Comparison of ENCODE assay signal across 1 cellular context in genomic region chr19:49017666-49018351, GRCh38.
TF ChIP-seq lines count a peak whose summit lies in the region.

No MANE protein-coding gene starts in this region.

TF ChIP-seq in H1, 55 proteins besides CTCF, POLR2A, EP300 and RAD21:
- TF ChIP-seq POLR2AphosphoS5 (IDR thresholded peaks at IDR 0.05; ENCODE audit: low read depth, low read length): no peak
- peak; percentile 65 for TF ChIP-seq KDM4A (IDR thresholded peaks at IDR 0.05; ENCODE audit: low read depth, low read length, severe bottlenecking)
- TF ChIP-seq RBBP5 (IDR thresholded peaks at IDR 0.05; ENCODE audit: borderline replicate concordance, low read depth, low read length): no peak
- no peak for TF ChIP-seq SP4 (IDR thresholded peaks at IDR 0.05; ENCODE audit: low read length)
- TF ChIP-seq FOSL1 (IDR thresholded peaks at IDR 0.05; ENCODE audit: insufficient read depth, low read depth, low read length): no peak
- no peak for TF ChIP-seq BACH1 (IDR thresholded peaks at IDR 0.05; ENCODE audit: low read length)
- no peak for TF ChIP-seq SRF (IDR thresholded peaks at IDR 0.05; ENCODE audit: low read depth, low read length)
- no peak for TF ChIP-seq SIX5 (IDR thresholded peaks at IDR 0.05; ENCODE audit: low read depth, low read length)
- TF ChIP-seq PHF8 (conservative IDR thresholded peaks at IDR 0.05; ENCODE audit: low read depth, low read length): no peak
- no peak for TF ChIP-seq SP2 (IDR thresholded peaks at IDR 0.05; ENCODE audit: low read length)
- no peak for TF ChIP-seq BRCA1 (IDR thresholded peaks at IDR 0.05; ENCODE audit: low read depth, low read length)
- no peak for TF ChIP-seq SIN3A (conservative IDR thresholded peaks at IDR 0.05 in 1 of 2, IDR thresholded peaks at IDR 0.05 in 1 of 2; ENCODE audit: low read depth in 1 of 2, low read length in 2 of 2)
- no peak for TF ChIP-seq TCF12 (IDR thresholded peaks at IDR 0.05; ENCODE audit: low read depth, low read length)
- no peak for TF ChIP-seq ATF2 (IDR thresholded peaks at IDR 0.05; ENCODE audit: low read length)
- no peak for TF ChIP-seq HDAC6 (IDR thresholded peaks at IDR 0.05; ENCODE audit: low read depth, low read length)
- no peak for TF ChIP-seq YY1 (IDR thresholded peaks at IDR 0.05; ENCODE audit: low read depth, low read length)
- peak; percentile 85 for TF ChIP-seq CREB1 (IDR thresholded peaks at IDR 0.05)
- no peak for TF ChIP-seq RFX5 (IDR thresholded peaks at IDR 0.05; ENCODE audit: borderline replicate concordance, low read depth, low read length)
- no peak for TF ChIP-seq TAF1 (IDR thresholded peaks at IDR 0.05; ENCODE audit: low read depth, low read length)
- TF ChIP-seq ASH2L (IDR thresholded peaks at IDR 0.05; ENCODE audit: low read length): no peak
- TF ChIP-seq KDM1A (IDR thresholded peaks at IDR 0.05; ENCODE audit: borderline replicate concordance, low read length): no peak
- TF ChIP-seq CBX8 (IDR thresholded peaks at IDR 0.05; ENCODE audit: borderline replicate concordance, low read depth, low read length): no peak
- no peak for TF ChIP-seq HDAC2 (IDR thresholded peaks at IDR 0.05; ENCODE audit: borderline replicate concordance in 1 of 2, low read depth in 2 of 2, low read length in 2 of 2)
- TF ChIP-seq MAFK (IDR thresholded peaks at IDR 0.05; ENCODE audit: low read depth, low read length): no peak
- TF ChIP-seq TAF7 (optimal IDR thresholded peaks at IDR 0.05; ENCODE audit: borderline replicate concordance, low read depth, low read length): no peak
- TF ChIP-seq USF2 (IDR thresholded peaks at IDR 0.05; ENCODE audit: low read length): no peak
- TF ChIP-seq E2F6 (IDR thresholded peaks at IDR 0.05): peak; percentile 64
- TF ChIP-seq CEBPB (IDR thresholded peaks at IDR 0.05; ENCODE audit: low read depth, low read length): no peak
- TF ChIP-seq SIRT6 (IDR thresholded peaks at IDR 0.05; ENCODE audit: low read length): no peak
- no peak for TF ChIP-seq EZH2 (IDR thresholded peaks at IDR 0.05; ENCODE audit: low read depth, low read length, severe bottlenecking)
- no peak for TF ChIP-seq GTF2F1 (IDR thresholded peaks at IDR 0.05; ENCODE audit: borderline replicate concordance, low read depth, low read length)
- TF ChIP-seq RXRA (IDR thresholded peaks at IDR 0.05; ENCODE audit: insufficient read depth, low read depth, low read length): no peak
- TF ChIP-seq MAX (IDR thresholded peaks at IDR 0.05): peak; percentile 56; the same call in 1 of the 2 replicates
